Comparison of ENCODE assay signal across 15 cellular contexts in genomic region chr1:227944066-227944930, GRCh38. TPM values are rescaled to one million over a fixed set of nuclear protein-coding genes. Genes with fewer than 3 reads are reported as not detected.
DNase-seq lines count a peak whose midpoint lies in the region; ATAC-seq and TF ChIP-seq lines count a peak whose summit lies in the region.
"Had no signal": no experiment of that assay in that cellular context is flagged by ENCODE, and none has a peak within 500 bp of the region (broad histone marks: within the 10 kb centered on the region; RNA-seq: fewer than 3 reads in every experiment).

No MANE protein-coding gene starts in this region.

- peaks cover 2% of the 10 kb centered on the region for H3K9me3 ChIP-seq in trophoblast cell (ENCODE audit: insufficient read depth, low read depth, low read length)
- no peaks in the 10 kb centered on the region for H3K9me3 ChIP-seq in HAP-1
- H3K9me3 ChIP-seq: neutrophil had no signal

- peak overlapping the region; percentile 59 for H3K14ac ChIP-seq in trophoblast cell (ENCODE audit: low read length)

- H3K4ac ChIP-seq in trophoblast cell (ENCODE audit: low read depth, low read length): peak overlapping the region; percentile 14

- TF ChIP-seq CTCF in C4-2B (conservative IDR thresholded peaks at IDR 0.05) (no peak), astrocyte of the spinal cord (IDR thresholded peaks at IDR 0.05; ENCODE audit: low read depth, low read length) (no peak)

- H3K9ac ChIP-seq in trophoblast cell (ENCODE audit: low read length): no peak overlapping the region

- peak overlapping the region; percentile 52 for H4K91ac ChIP-seq in trophoblast cell (ENCODE audit: low read depth, low read length)

- H4K8ac ChIP-seq in trophoblast cell (ENCODE audit: low read depth, low read length): no peak overlapping the region

- peak overlapping the region; percentile 7 for H2BK12ac ChIP-seq in trophoblast cell (ENCODE audit: low read length)

- no peak overlapping the region for H2BK120ac ChIP-seq in trophoblast cell (ENCODE audit: insufficient read depth, low read length, poor library complexity)

- peak overlapping the region; percentile 42 for H3K18ac ChIP-seq in trophoblast cell (ENCODE audit: low read length)

- H3K4me3 ChIP-seq in astrocyte of the spinal cord (ENCODE audit: low read depth, low read length): no peak overlapping the region
- H3K4me3 ChIP-seq in trophoblast cell (ENCODE audit: low read depth, low read length): no peak overlapping the region
- no peak overlapping the region for H3K4me3 ChIP-seq in HAP-1

- H2AK5ac ChIP-seq in trophoblast cell (ENCODE audit: low read length): no peak overlapping the region

- H4K12ac ChIP-seq in trophoblast cell (ENCODE audit: low read depth, low read length): no peak overlapping the region

- H2AFZ ChIP-seq in trophoblast cell (ENCODE audit: insufficient read depth, low read length, poor library complexity): no peak overlapping the region

- H3K27me3 ChIP-seq in trophoblast cell (ENCODE audit: insufficient read depth, low read length): no peaks in the 10 kb centered on the region
- H3K27me3 ChIP-seq in HAP-1 (ENCODE audit: low read depth): no peaks in the 10 kb centered on the region

- H3K79me1 ChIP-seq in trophoblast cell (ENCODE audit: low read length): peaks cover 8% of the 10 kb centered on the region

- H3K23ac ChIP-seq in trophoblast cell (ENCODE audit: low read length): no peak overlapping the region

- H3K4me2 ChIP-seq in trophoblast cell (ENCODE audit: low read length): no peak overlapping the region

- WGBS in trophoblast cell (ENCODE audit: extremely low coverage, insufficient coverage, insufficient read length): no CpG with 5 or more reads among the region's 24 CpGs

- peak; percentile 5 for DNase-seq in astrocyte of the spinal cord (ENCODE audit: low read depth, low spot score)
- DNase-seq in left ventricle myocardium superior: peak; percentile 83
- DNase-seq in trophoblast cell: no peak
- DNase-seq in SKM-1 treated with dmso at 0.1 percent for 144 hours (lab: John Stamatoyannopoulos, UW; ENCODE audit: unreplicated experiment): no peak
- no peak for DNase-seq in HAP-1 (ENCODE audit: low spot score in 2 of 2)
- DNase-seq: activated CD8-positive, alpha-beta T cell treated with anti-CD3 and anti-CD28 coated beads, Interleukin-2, amount 10 ng/mL, durations not matched to agents 7 days and 5 days; activated naive CD8-positive, alpha-beta T cell treated with anti-CD3 and anti-CD28 coated beads, Interleukin-2, amount 10 ng/mL, durations not matched to agents 7 days and 5 days; DND-41; foreskin fibroblast; stimulated activated CD4-positive, alpha-beta T cell treated with anti-CD3 and anti-CD28 coated beads, Interleukin-2, amount 100 ng/mL, for 24 hours had no signal

- no peak overlapping the region for H2BK5ac ChIP-seq in trophoblast cell (ENCODE audit: low read depth, low read length, poor library complexity)

- in situ Hi-C loops in astrocyte of the spinal cord (cut with HindIII; ENCODE audit: low sequenced_read_pairs) (no loop called here), HAP-1 (cut with MboI; ENCODE audit: low sequenced_read_pairs) (no loop called here)

- ATAC-seq in left ventricle myocardium superior (peak; percentile 42), GM18502 (IDR thresholded peaks at IDR 0.05; ENCODE audit: poor library complexity, unreplicated experiment) (no peak), HG02571 (IDR thresholded peaks at IDR 0.05; ENCODE audit: unreplicated experiment) (no peak)
- ATAC-seq: activated CD8-positive, alpha-beta T cell treated with anti-CD3 and anti-CD28 coated beads, Interleukin-2, amount 10 ng/mL, durations not matched to agents 7 days and 5 days; stimulated activated effector memory CD8-positive, alpha-beta T cell treated with anti-CD3 and anti-CD28 coated beads, Interleukin-12 subunit alpha, Interleukin-12 subunit beta, amount 100 ng/mL, for 72 hours had no signal

- H3K36me3 ChIP-seq in trophoblast cell (ENCODE audit: control insufficient read depth in 1 of 2, insufficient read depth in 2 of 2, low read length in 2 of 2) (peaks cover 0 to 3% of the 10 kb centered on the region in 2 experiments), HAP-1 (replicated peaks) (no peaks in the 10 kb centered on the region)
- H3K36me3 ChIP-seq: neutrophil had no signal

- H3K27ac ChIP-seq in C4-2B (peak overlapping the region; percentile 53; the same call in 1 of the 2 replicates), trophoblast cell (ENCODE audit: low read depth, low read length) (no peak overlapping the region)
- H3K27ac ChIP-seq: neutrophil had no signal

- intact Hi-C loops in left ventricle myocardium superior (cut with micrococcal nuclease): loop anchor here (10.0 kb wide), 1 partner anchor 459 kb away; no protein-coding TSS in a partner anchor

- peaks cover 8% of the 10 kb centered on the region for H3K79me2 ChIP-seq in trophoblast cell (ENCODE audit: control insufficient read depth, insufficient read depth, low read length, poor library complexity)

- H3K4me1 ChIP-seq in trophoblast cell (ENCODE audit: control insufficient read depth in 1 of 2, insufficient read depth in 2 of 2, low read length in 2 of 2): peaks cover 33 to 52% of the 10 kb centered on the region in 2 experiments
- no peaks in the 10 kb centered on the region for H3K4me1 ChIP-seq in HAP-1

RNA-seq across cellular contexts. Expression of gene WNT9A, which starts 3.4 kb away (rescaled TPM):
- 2.5 TPM for total RNA-seq in left ventricle myocardium superior
- 5.1 and 5.7 TPM in 2 replicates for polyA plus RNA-seq in trophoblast cell (2013)
- total RNA-seq: activated CD8-positive, alpha-beta T cell treated with anti-CD3 and anti-CD28 coated beads, Interleukin-2, amount 10 ng/mL, durations not matched to agents 7 days and 5 days had no signal

Comparison
In these comparisons a context has a peak if more than half of its experiments do, and no peak if none do; other contexts are left out.
1. DNase-seq: peak in astrocyte of the spinal cord (single experiment) and left ventricle myocardium superior (single experiment); none in trophoblast cell (0 of 2), SKM-1 treated with dmso at 0.1 percent for 144 hours (single experiment) and HAP-1 (0 of 2).